In genomic region chr3:107599755-107600122, GRCh38 we compare ENCODE assay signal across 10 cellular contexts.
A peak's percentile ranks its signal among the peaks of the same experiment; 100 is the strongest.
DNase-seq lines count a peak whose midpoint lies in the region; ATAC-seq and TF ChIP-seq lines count a peak whose summit lies in the region.
"Had no signal": no experiment of that assay in that cellular context is flagged by ENCODE, and none has a peak within 500 bp of the region (broad histone marks: within the 10 kb centered on the region; RNA-seq: fewer than 3 reads in every experiment).

No MANE protein-coding gene starts in this region.

- H3K4me3 ChIP-seq in left lung (peak overlapping the region; percentile 20 to 34), testis (no peak overlapping the region)

- peaks cover 9% of the 10 kb centered on the region for H3K36me3 Mint-ChIP-seq in activated CD4-positive, alpha-beta T cell treated with anti-CD3 and anti-CD28 coated beads for 36 hours (ENCODE audit: low read depth)
- peaks cover 14 to 23% of the 10 kb centered on the region in 2 donors for H3K36me3 Mint-ChIP-seq in activated naive CD4-positive, alpha-beta T cell treated with anti-CD3 and anti-CD28 coated beads, Interleukin-2, amount 50 U/mL, for 72 hours

- H3K27ac ChIP-seq in left lung (peak overlapping the region; percentile 69 to 84), testis (peak overlapping the region; percentile 73 to 75)
- H3K27ac ChIP-seq: C4-2B had no signal

- no peak for DNase-seq in activated CD4-positive, alpha-beta T cell treated with anti-CD3 and anti-CD28 coated beads for 36 hours
- no peak for DNase-seq in activated CD4-positive, alpha-beta T cell treated with anti-CD3 and anti-CD28 coated beads, Interleukin-2, amount 50 U/mL, for 48 hours
- no peak for DNase-seq in activated naive CD4-positive, alpha-beta T cell treated with anti-CD3 and anti-CD28 coated beads, Interleukin-2, amount 50 U/mL, for 72 hours (ENCODE audit: low spot score in 2 of 2)
- DNase-seq in left lung (no peak), testis (no peak), NCI-H69 (lab: John Stamatoyannopoulos, UW) (no peak), foreskin melanocyte (no peak)
- DNase-seq: NCI-H2171 had no signal

- intact Hi-C loops in activated CD4-positive, alpha-beta T cell treated with anti-CD3 and anti-CD28 coated beads for 36 hours (cut with DNase I, micrococcal nuclease) = loop anchor here (1.0 to 10.0 kb wide), 3 partner anchors 76 to 625 kb away; partner anchors contain the start of genes BBX (in 1 of the 2) and IFT57 (in 1 of the 2)
- intact Hi-C loops in left lung (cut with DNase I) = no loop called here
- intact Hi-C loops in testis (cut with DNase I; ENCODE audit: low total_unique reads) = no loop called here

- CTCF ChIA-PET in activated CD4-positive, alpha-beta T cell treated with anti-CD3 and anti-CD28 coated beads for 36 hours (lab: Charles Lee) = interaction anchor here (0.5 to 2.1 kb wide), 9 partner anchors 11 to 1451 kb away, joined by 3 to 12 read pairs (median 4); no protein-coding TSS in a partner anchor

- TF ChIP-seq POLR2A in testis (IDR thresholded peaks at IDR 0.05) = no peak

- H3K27me3 ChIP-seq in left lung (no peaks in the 10 kb centered on the region), testis (no peaks in the 10 kb centered on the region)

- no peak for ATAC-seq in activated CD4-positive, alpha-beta T cell treated with anti-CD3 and anti-CD28 coated beads for 36 hours
- no peak for ATAC-seq in activated naive CD4-positive, alpha-beta T cell treated with anti-CD3 and anti-CD28 coated beads, Interleukin-2, amount 50 U/mL, for 72 hours
- ATAC-seq in left lung (peak; percentile 9), HG03095 (IDR thresholded peaks at IDR 0.05; ENCODE audit: unreplicated experiment) (no peak)

- H3K4me3 Mint-ChIP-seq in activated CD4-positive, alpha-beta T cell treated with anti-CD3 and anti-CD28 coated beads for 36 hours = peak overlapping the region; percentile 91

- H3K36me3 ChIP-seq in left lung (no peaks in the 10 kb centered on the region), testis (ENCODE audit: low read depth, missing control alignments) (no peaks in the 10 kb centered on the region)

- peak overlapping the region; percentile 99 for H3K27ac Mint-ChIP-seq in activated CD4-positive, alpha-beta T cell treated with anti-CD3 and anti-CD28 coated beads for 36 hours
- H3K27ac Mint-ChIP-seq in activated naive CD4-positive, alpha-beta T cell treated with anti-CD3 and anti-CD28 coated beads, Interleukin-2, amount 50 U/mL, for 72 hours = peak overlapping the region; percentile 96 to 99

- peaks cover 2% of the 10 kb centered on the region for H3K9me3 Mint-ChIP-seq in activated CD4-positive, alpha-beta T cell treated with anti-CD3 and anti-CD28 coated beads for 36 hours (ENCODE audit: low read depth)
- H3K9me3 Mint-ChIP-seq in activated naive CD4-positive, alpha-beta T cell treated with anti-CD3 and anti-CD28 coated beads, Interleukin-2, amount 50 U/mL, for 72 hours = no peaks in the 10 kb centered on the region

- peaks cover 60% of the 10 kb centered on the region for H3K4me1 Mint-ChIP-seq in activated CD4-positive, alpha-beta T cell treated with anti-CD3 and anti-CD28 coated beads for 36 hours

- no peaks in the 10 kb centered on the region for H3K27me3 Mint-ChIP-seq in activated CD4-positive, alpha-beta T cell treated with anti-CD3 and anti-CD28 coated beads for 36 hours

- WGBS in testis, 2 donors = 18 to 27% methylated on average over 4 of the region's 4 CpGs

- TF ChIP-seq CTCF in left lung (IDR thresholded peaks at IDR 0.05) (no peak), testis (IDR thresholded peaks at IDR 0.05) (no peak)

- H3K9me3 ChIP-seq in left lung (no peaks in the 10 kb centered on the region), testis (no peaks in the 10 kb centered on the region)

- POLR2A ChIA-PET in activated CD4-positive, alpha-beta T cell treated with anti-CD3 and anti-CD28 coated beads for 36 hours (lab: Charles Lee) = interaction anchor here (0.7 kb wide), 1 partner anchor 117 kb away, joined by 3 read pairs; no protein-coding TSS in a partner anchor

- H3K4me1 ChIP-seq in left lung = peaks cover 16 to 36% of the 10 kb centered on the region in 2 donors
- H3K4me1 ChIP-seq in testis = peaks cover 16% of the 10 kb centered on the region

Comparison
In these comparisons a context has a peak if more than half of its experiments do, and no peak if none do; other contexts are left out.
1. H3K4me3 ChIP-seq: peak in left lung (2 of 2); none in testis (0 of 2).
2. intact Hi-C loops: an anchor here in activated CD4-positive, alpha-beta T cell treated with anti-CD3 and anti-CD28 coated beads for 36 hours (1.0 to 10.0 kb wide); none called in left lung and testis.